1 cellular context compared by ENCODE assay signal in genomic region chr16:2157480-2158261, GRCh38.
TF ChIP-seq lines count a peak whose summit lies in the region.

No MANE protein-coding gene starts in this region.

TF ChIP-seq in endothelial cell of umbilical vein, 7 proteins besides CTCF, POLR2A, EP300 and RAD21 (continued from another document):
- TF ChIP-seq MAX (IDR thresholded peaks at IDR 0.05; ENCODE audit: insufficient read depth, insufficient read length) (no peak), FOS (IDR thresholded peaks at IDR 0.05; ENCODE audit: borderline replicate concordance, insufficient read depth, low read length) (no peak)
